Comparison of ENCODE assay signal across 16 cellular contexts in the genomic region with DNA sequence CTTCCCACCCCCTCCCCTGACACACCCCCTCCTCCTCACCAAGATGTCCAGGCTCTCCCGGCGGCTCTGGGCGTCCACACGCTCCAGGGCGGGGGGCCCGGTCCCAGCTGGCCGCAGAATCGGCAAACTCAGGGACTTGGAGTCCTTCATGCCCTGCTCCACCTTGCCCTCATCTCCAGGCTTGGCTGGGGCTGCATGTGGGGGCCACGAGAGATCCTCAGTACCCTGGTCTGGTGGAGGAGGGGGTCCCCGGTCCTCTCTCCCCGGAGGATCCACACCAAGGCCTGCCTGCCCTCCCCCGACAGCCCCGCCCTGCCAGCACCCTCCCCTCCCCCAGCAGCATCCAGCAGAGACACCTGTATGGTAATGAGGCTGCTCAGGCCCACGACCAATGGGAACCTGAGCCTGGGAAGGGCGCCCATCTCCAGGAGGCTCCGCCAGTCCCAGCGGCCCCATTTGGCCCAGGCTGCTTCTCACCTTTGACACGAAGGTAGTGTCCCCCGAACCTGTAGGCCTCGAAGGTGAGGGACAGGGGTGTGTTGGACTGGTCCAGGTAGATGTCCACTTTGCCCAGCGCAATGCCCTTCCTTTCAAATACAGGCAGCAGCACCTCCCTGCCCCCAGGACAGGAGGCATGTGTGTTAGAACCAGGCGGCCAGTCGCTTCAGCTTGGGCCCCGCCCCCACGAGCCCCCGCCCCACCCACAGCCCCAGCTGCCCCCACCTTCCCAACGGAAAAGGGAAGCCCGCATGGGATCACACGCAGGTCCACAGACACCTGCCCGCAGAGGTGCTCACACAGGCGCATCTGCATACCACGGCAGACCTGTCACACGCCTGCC. TPM values are rescaled to one million over a fixed set of nuclear protein-coding genes. Genes with fewer than 3 reads are reported as not detected.
A peak's percentile ranks its signal among the peaks of the same experiment; 100 is the strongest.
DNase-seq lines count a peak whose midpoint lies in the region; ATAC-seq and TF ChIP-seq lines count a peak whose summit lies in the region.
"Had no signal": no experiment of that assay in that cellular context is flagged by ENCODE, and none has a peak within 500 bp of the region (broad histone marks: within the 10 kb centered on the region; RNA-seq: fewer than 3 reads in every experiment).

No MANE protein-coding gene starts in this region.

- 47% methylated on average over 20 of the region's 33 CpGs; no CpG with 5 or more reads in 1 of the 2 donors for WGBS in transverse colon (ENCODE audit: low coverage in 1 of 2), 2 donors
- 72 to 86% methylated on average over 9 to 14 of the region's 33 CpGs for WGBS in tibial nerve, 2 donors

- H3K27me3 ChIP-seq in transverse colon (no peaks in the 10 kb centered on the region), tibial nerve (no peaks in the 10 kb centered on the region)
- H3K27me3 ChIP-seq: gastroesophageal sphincter, SJSA1, spleen, suprapubic skin had no signal

- H3K36me3 ChIP-seq in transverse colon (no peaks in the 10 kb centered on the region), tibial nerve (peaks cover 0 to 65% (median 0%) of the 10 kb centered on the region in 3 donors)
- H3K36me3 ChIP-seq: SJSA1 had no signal

- no peak for ATAC-seq in GM19328 (IDR thresholded peaks at IDR 0.05; ENCODE audit: unreplicated experiment)
- ATAC-seq: gastroesophageal sphincter, left cardiac atrium had no signal

- TF ChIP-seq EP300 in transverse colon (IDR thresholded peaks at IDR 0.05; ENCODE audit: low read depth) (no peak), tibial nerve (IDR thresholded peaks at IDR 0.05) (no peak)

- TF ChIP-seq CTCF in transverse colon (IDR thresholded peaks at IDR 0.05) (no peak), coronary artery (IDR thresholded peaks at IDR 0.05) (no peak), tibial nerve (IDR thresholded peaks at IDR 0.05) (no peak)

- no peak for TF ChIP-seq POLR2A in transverse colon (IDR thresholded peaks at IDR 0.05)
- TF ChIP-seq POLR2A in tibial nerve (IDR thresholded peaks at IDR 0.05) = no peak

- H3K9me3 ChIP-seq in transverse colon (no peaks in the 10 kb centered on the region), tibial nerve (no peaks in the 10 kb centered on the region)
- H3K9me3 ChIP-seq: gastroesophageal sphincter, SJSA1, spleen, suprapubic skin had no signal

- in situ Hi-C loops in transverse colon (cut with MboI; ENCODE audit: low pct_ligation_motif_present in 1 of 4, low pct_unique_long_range_greater_than_20kb in 1 of 4, low sequenced_read_pairs in 3 of 4) = no loop called here

- peaks cover 6 to 44% (median 30%) of the 10 kb centered on the region in 4 donors for H3K4me1 ChIP-seq in transverse colon
- H3K4me1 ChIP-seq in tibial nerve = peaks cover 0 to 5% (median 0%) of the 10 kb centered on the region in 4 donors
- H3K4me1 ChIP-seq: gastroesophageal sphincter had no signal

- DNase-seq in NCI-H128 (lab: John Stamatoyannopoulos, UW; ENCODE audit: unreplicated experiment) (peak; percentile 72), NCI-H2171 (lab: John Stamatoyannopoulos, UW) (peak; percentile 19), SHP77 (lab: John Stamatoyannopoulos, UW) (peak; percentile 85 to 86), transverse colon (peak; percentile 59), coronary artery (ENCODE audit: low spot score) (no peak), tibial nerve (ENCODE audit: low spot score in 2 of 2) (no peak)
- DNase-seq: left cardiac atrium, midbrain, NCI-H446, spleen, T1000 had no signal

- H3K27ac ChIP-seq in transverse colon (peak overlapping the region; percentile 0 to 93 (median 90)), coronary artery (no peak overlapping the region), tibial nerve (no peak overlapping the region)
- H3K27ac ChIP-seq: gastroesophageal sphincter, SJSA1, spleen had no signal

- H3K4me3 ChIP-seq in transverse colon = peak overlapping the region in 2 of 4 donors; percentile 11 to 24
- no peak overlapping the region for H3K4me3 ChIP-seq in coronary artery
- no peak overlapping the region for H3K4me3 ChIP-seq in tibial nerve
- H3K4me3 ChIP-seq: gastroesophageal sphincter, SJSA1, spleen, suprapubic skin had no signal

- intact Hi-C loops in transverse colon (cut with DNase I; ENCODE audit: low total_unique reads) = no loop called here

RNA-seq across cellular contexts. Expression of gene TNFRSF25, which starts 8.2 kb away (rescaled TPM):
- total RNA-seq in transverse colon (10 to 100 TPM; 38.9 to 55.3 (median 45.0) TPM), tibial nerve (10 to 100 TPM; 32.3 to 79.8 (median 53.4) TPM)

RNA-seq across cellular contexts. Expression of gene PLEKHG5, which starts 17.3 kb away (rescaled TPM):
- total RNA-seq in transverse colon (10 to 100 TPM; 17.9 to 42.7 (median 37.1) TPM), tibial nerve (10 to 100 TPM; 25.6 to 40.8 (median 30.8) TPM)

RNA-seq across cellular contexts. Expression of gene ESPN, which starts 49.6 kb away (rescaled TPM):
- total RNA-seq in transverse colon (100 to 1,000 TPM in 3 of 4 donors, 10 to 100 TPM in 1; 40.2 to 368 (median 157) TPM), tibial nerve (1 to 10 TPM in 3 of 4 donors, under 1 TPM in 1; 0.60 to 6.1 (median 1.7) TPM)
- total RNA-seq: SJSA1 had no signal

RNA-seq across cellular contexts. Expression of gene HES2, which starts 54.5 kb away (rescaled TPM):
- 10 to 100 TPM; 10.5 to 38.8 (median 25.4) TPM for total RNA-seq in transverse colon
- not detected for total RNA-seq in tibial nerve
- total RNA-seq: B cell, SJSA1 had no signal

Comparison
In these comparisons a context has a peak if more than half of its experiments do, and no peak if none do; other contexts are left out.
1. DNase-seq: peak in NCI-H128 (single experiment), NCI-H2171 (single experiment), SHP77 (2 of 2) and transverse colon (single experiment); none in coronary artery (single experiment) and tibial nerve (0 of 2).
2. H3K27ac ChIP-seq: peak in transverse colon (4 of 4); none in coronary artery (0 of 2) and tibial nerve (0 of 4).
3. RNA of gene ESPN, which starts 49.6 kb away (total RNA-seq): 40.2 to 368 TPM in transverse colon; 0.60 to 6.1 TPM in tibial nerve; every median in the first group is over 4 times any median in the second.